In the genomic region with DNA sequence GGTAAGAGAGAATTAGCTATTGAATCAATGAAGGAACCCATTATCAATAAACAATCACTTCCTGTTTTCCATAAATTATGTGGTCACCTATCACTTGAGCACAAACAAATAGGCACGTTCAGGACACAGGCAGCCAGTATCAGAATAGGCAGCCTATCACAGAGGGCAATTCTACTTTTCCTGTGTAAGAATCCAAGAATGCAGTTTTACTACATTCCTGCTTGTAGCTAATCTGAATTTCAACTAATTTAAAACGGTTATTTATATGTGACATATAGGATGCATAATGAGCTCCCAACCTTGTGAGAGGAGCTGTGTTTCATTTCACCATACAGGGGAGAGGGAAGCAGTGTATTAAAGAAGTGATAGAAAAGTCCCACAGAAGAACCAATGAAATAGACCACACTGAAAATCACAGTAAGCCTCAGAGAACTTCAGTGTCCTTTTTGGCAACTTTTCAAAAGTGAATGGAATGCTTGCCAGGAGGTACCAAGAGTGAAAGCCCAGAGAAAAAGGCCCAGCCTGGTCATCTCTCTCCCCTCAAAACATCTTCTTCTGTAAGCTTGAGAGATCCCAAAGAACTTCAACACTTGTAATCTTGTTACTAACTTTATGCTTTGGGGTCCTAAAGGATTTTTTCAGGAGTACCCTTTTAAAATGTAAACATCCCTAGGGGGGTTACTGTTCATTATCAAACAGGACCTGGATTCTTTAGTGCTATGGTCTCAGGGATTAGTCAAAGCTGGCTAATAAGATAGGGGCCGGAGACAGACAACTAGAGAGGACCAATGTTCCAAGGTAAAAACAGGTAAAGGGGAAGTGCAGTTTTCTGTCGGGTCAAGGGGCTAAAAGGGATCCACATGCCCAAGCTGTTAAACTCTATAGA, we compare ENCODE assay signal across 8 cellular contexts. TPM values are rescaled to one million over a fixed set of nuclear protein-coding genes. Genes with fewer than 3 reads are reported as not detected.
DNase-seq lines count a peak whose midpoint lies in the region; ATAC-seq and TF ChIP-seq lines count a peak whose summit lies in the region.

No MANE protein-coding gene starts in this region.

- intact Hi-C loops in colonic mucosa (cut with DNase I) = no loop called here

- H3K36me3 ChIP-seq in colonic mucosa (no peaks in the 10 kb centered on the region), mucosa of stomach (ENCODE audit: control insufficient read depth, insufficient read depth, low read length) (no peaks in the 10 kb centered on the region)

- H3K4me3 ChIP-seq in colonic mucosa (peak overlapping the region; percentile 91), mucosa of stomach (ENCODE audit: low read length) (peak overlapping the region; percentile 82)

- H3K9me3 ChIP-seq in colonic mucosa (no peaks in the 10 kb centered on the region), mucosa of stomach (ENCODE audit: control insufficient read depth, low read length) (no peaks in the 10 kb centered on the region)

- no peak overlapping the region for H3K27ac ChIP-seq in colonic mucosa

- H3K4me1 ChIP-seq in colonic mucosa (no peaks in the 10 kb centered on the region), mucosa of stomach (ENCODE audit: control insufficient read depth, insufficient read depth, low read length) (peaks cover 15% of the 10 kb centered on the region)

- peak; percentile 73 for DNase-seq in DMS 273 (lab: John Stamatoyannopoulos, UW; ENCODE audit: unreplicated experiment)
- DNase-seq in DMS 273 treated with DMSO at 0.1 percent for 48 hours (lab: John Stamatoyannopoulos, UW) = no peak
- DNase-seq in NCI-H69 (lab: John Stamatoyannopoulos, UW) = peak; percentile 71
- no peak for DNase-seq in colonic mucosa
- DNase-seq in GOT3 (lab: John Stamatoyannopoulos, UW) = no peak

- H3K27me3 ChIP-seq in colonic mucosa = no peaks in the 10 kb centered on the region
- no peaks in the 10 kb centered on the region for H3K27me3 ChIP-seq in mucosa of stomach (ENCODE audit: control insufficient read depth, insufficient read depth, low read length)

- H3K9ac ChIP-seq in colonic mucosa (ENCODE audit: low read depth in 2 of 2, low read length in 2 of 2) (peak overlapping the region in 1 of 2 donors; percentile 80), mucosa of stomach (ENCODE audit: low read length) (peak overlapping the region; percentile 83)

- ATAC-seq in HG03108 (IDR thresholded peaks at IDR 0.05; ENCODE audit: unreplicated experiment) = no peak
- ATAC-seq in HG03520 (IDR thresholded peaks at IDR 0.05; ENCODE audit: unreplicated experiment) = no peak

- TF ChIP-seq CTCF in colonic mucosa (IDR thresholded peaks at IDR 0.05) = no peak

RNA-seq across cellular contexts. Expression of gene IMMP2L, which starts 1.3 kb away (rescaled TPM):
- 10 to 100 TPM; 13.4 to 15.4 TPM for total RNA-seq in colonic mucosa

Comparison
In these comparisons a context has a peak if more than half of its experiments do, and no peak if none do; other contexts are left out.
1. DNase-seq: peak in DMS 273 (single experiment) and NCI-H69 (single experiment); none in DMS 273 treated with DMSO at 0.1 percent for 48 hours (single experiment), colonic mucosa (single experiment) and GOT3 (single experiment).